Comparison of ENCODE assay signal across 7 cellular contexts in genomic region chr7:108497082-108497725, GRCh38. TPM values are rescaled to one million over a fixed set of nuclear protein-coding genes. Genes with fewer than 3 reads are reported as not detected.
A peak's percentile ranks its signal among the peaks of the same experiment; 100 is the strongest.
DNase-seq lines count a peak whose midpoint lies in the region; ATAC-seq and TF ChIP-seq lines count a peak whose summit lies in the region.

No MANE protein-coding gene starts in this region.

- intact Hi-C loops in HCT116 (cut with micrococcal nuclease) (loop anchor here (1.0 kb wide), 1 partner anchor 316 kb away; no protein-coding TSS in a partner anchor), mammary epithelial cell (cut with micrococcal nuclease) (loop anchor here (1.0 kb wide), 2 partner anchors 316 to 383 kb away; no protein-coding TSS in a partner anchor), left colon (cut with DNase I, micrococcal nuclease) (loop anchor here in 1 of 2 donors (5.0 kb wide), 1 partner anchor 315 kb away; no protein-coding TSS in a partner anchor)

- dilution Hi-C loops in mammary epithelial cell (cut with HindIII; ENCODE audit: low sequenced_read_pairs), result no loop called here

- peak; percentile 20 for DNase-seq in GM06990 (ENCODE audit: extremely low read depth, insufficient read length)
- DNase-seq in HCT116 (ENCODE audit: low read depth, low spot score), result peak; percentile 40
- DNase-seq in NCI-H1092 treated with DMSO at 0.1 percent for 48 hours (lab: John Stamatoyannopoulos, UW), result peak; percentile 55
- peak; percentile 42 for DNase-seq in mammary epithelial cell
- DNase-seq in left colon, result peak in 1 of 2 donors; percentile 36
- peak; percentile 25 for DNase-seq in stimulated activated CD8-positive, alpha-beta memory T cell treated with anti-CD3 and anti-CD28 coated beads, Interleukin-15, amount 100 ng/mL, for 1 hour (ENCODE audit: low read depth)

- no peaks in the 10 kb centered on the region for H3K9me3 ChIP-seq in HCT116 (ENCODE audit: control insufficient read depth in 1 of 2, insufficient read depth in 1 of 2, low read depth in 1 of 2, low read length in 2 of 2)
- H3K9me3 ChIP-seq in mammary epithelial cell (replicated peaks; ENCODE audit: insufficient read depth, low read length), result no peaks in the 10 kb centered on the region

- H3K79me2 ChIP-seq in HCT116 (ENCODE audit: insufficient read depth, low read length), result no peaks in the 10 kb centered on the region
- H3K79me2 ChIP-seq in mammary epithelial cell (ENCODE audit: insufficient read depth, low read length), result no peaks in the 10 kb centered on the region

- in situ Hi-C loops in mammary epithelial cell (cut with MboI; ENCODE audit: low sequenced_read_pairs in 2 of 2), result no loop called here

- H2AFZ ChIP-seq in HCT116 (ENCODE audit: low read depth, low read length, poor library complexity, severe bottlenecking) (no peak overlapping the region), mammary epithelial cell (ENCODE audit: low read depth, low read length) (no peak overlapping the region)

- H4K20me1 ChIP-seq in HCT116 (ENCODE audit: insufficient read depth) (no peaks in the 10 kb centered on the region; the same call in 1 of the 2 replicates), mammary epithelial cell (ENCODE audit: insufficient read depth, low read length) (no peaks in the 10 kb centered on the region)

- H3K36me3 ChIP-seq in GM06990 (ENCODE audit: control insufficient read depth, insufficient read depth, low read length) (no peaks in the 10 kb centered on the region; the same call in 1 of the 2 replicates), HCT116 (ENCODE audit: control insufficient read depth in 1 of 2, insufficient read depth in 2 of 2, low read length in 2 of 2) (no peaks in the 10 kb centered on the region), mammary epithelial cell (ENCODE audit: insufficient read depth, low read length) (no peaks in the 10 kb centered on the region)

- no peaks in the 10 kb centered on the region for H3K9me2 ChIP-seq in HCT116 (ENCODE audit: insufficient read depth)

- BruUV-seq in HCT116 (replicated peaks; lab: Mats Ljungman, UMichigan) (no TSS peak), mammary epithelial cell (replicated peaks; lab: Mats Ljungman, UMichigan) (no TSS peak)

- no peak overlapping the region for H3K4me3 ChIP-seq in GM06990 (replicated peaks; ENCODE audit: low read depth, low read length)
- no peak overlapping the region for H3K4me3 ChIP-seq in HCT116 (replicated peaks in 1 of 2; ENCODE audit: low read depth in 1 of 2, low read length in 2 of 2)
- H3K4me3 ChIP-seq in mammary epithelial cell (replicated peaks in 1 of 3; ENCODE audit: insufficient read depth in 1 of 3, low read depth in 2 of 3, low read length in 3 of 3), result no peak overlapping the region

- TF ChIP-seq POLR2A in HCT116 (IDR thresholded peaks at IDR 0.05; ENCODE audit: borderline replicate concordance, extremely low read depth, insufficient read depth, insufficient read length), result no peak

- no peaks in the 10 kb centered on the region for H3K4me1 ChIP-seq in HCT116 (ENCODE audit: control insufficient read depth in 1 of 2, insufficient read depth in 2 of 2, low read length in 2 of 2)
- H3K4me1 ChIP-seq in mammary epithelial cell (ENCODE audit: insufficient read depth, low read length), result no peaks in the 10 kb centered on the region

- no peaks in the 10 kb centered on the region for H3K27me3 ChIP-seq in GM06990 (replicated peaks; ENCODE audit: control insufficient read depth, insufficient read depth, low read length)
- H3K27me3 ChIP-seq in HCT116 (ENCODE audit: insufficient read depth, low read length), result no peaks in the 10 kb centered on the region
- no peaks in the 10 kb centered on the region for H3K27me3 ChIP-seq in mammary epithelial cell (ENCODE audit: insufficient read depth, low read length)

- POLR2A ChIA-PET in HCT116 (lab: Charles Lee), result no interaction called here

- TF ChIP-seq RAD21 in HCT116 (IDR thresholded peaks at IDR 0.05; ENCODE audit: low read depth), result peak; percentile 76

- 96% methylated on average over 3 of the region's 3 CpGs for WGBS in mammary epithelial cell (ENCODE audit: low coverage, missing lambda C conversion rate)

- TF ChIP-seq CTCF in GM06990 (IDR thresholded peaks at IDR 0.05; ENCODE audit: insufficient read depth, low read length, poor library complexity, severe bottlenecking) (peak; percentile 79), HCT116 (IDR thresholded peaks at IDR 0.05 in 2 of 3, conservative IDR thresholded peaks at IDR 0.05 in 1 of 3; ENCODE audit: borderline replicate concordance in 1 of 3, insufficient read depth in 1 of 3, low read depth in 2 of 3, low read length in 2 of 3) (peak; percentile 55 to 88 (median 66); a peak in 5 of 6 replicates), mammary epithelial cell (conservative IDR thresholded peaks at IDR 0.05 in 1 of 2, IDR thresholded peaks at IDR 0.05 in 1 of 2; ENCODE audit: extremely low read depth in 1 of 2, insufficient read depth in 1 of 2, low read depth in 1 of 2, low read length in 2 of 2) (peak; percentile 80 to 93)

- H3K4me2 ChIP-seq in HCT116 (ENCODE audit: low read length) (no peak overlapping the region), mammary epithelial cell (ENCODE audit: insufficient read depth, low read depth, low read length) (no peak overlapping the region)

- CTCF ChIA-PET in HCT116 (lab: Charles Lee), result interaction anchor here (0.6 to 1.9 kb wide), 19 partner anchors 10 to 499 kb away, joined by 3 to 14 read pairs (median 4); partner anchors contain the start of gene PNPLA8
- CTCF ChIA-PET in mammary epithelial cell (lab: Charles Lee; ENCODE audit: low non-redundant PET), result interaction anchor here (0.9 to 1.2 kb wide), 2 partner anchors 28 to 261 kb away, joined by 5 read pairs; partner anchors contain the start of gene PNPLA8

- H3K9ac ChIP-seq in HCT116 (ENCODE audit: low read length), result no peak overlapping the region
- no peak overlapping the region for H3K9ac ChIP-seq in mammary epithelial cell (ENCODE audit: insufficient read depth, low read length)

- RAD21 ChIA-PET in HCT116 (lab: Charles Lee; ENCODE audit: low non-redundant PET in 1 of 2, low total read pairs in 2 of 2, uncharacterized antibody in 2 of 2, unreplicated experiment in 2 of 2), result no interaction called here

- peak; percentile 63 for ATAC-seq in HCT116
- ATAC-seq in SK-N-SH treated with all-trans-retinoic acid at 6 μM for 48 hours, result peak; percentile 78
- ATAC-seq in left colon, result peak; percentile 48

- no peak overlapping the region for H3K27ac ChIP-seq in HCT116 (ENCODE audit: low read depth, low read length)
- H3K27ac ChIP-seq in mammary epithelial cell (ENCODE audit: insufficient read depth, low read depth, low read length), result no peak overlapping the region

TF ChIP-seq in HCT116, 20 proteins besides CTCF, POLR2A, EP300 and RAD21:
- TF ChIP-seq SRF (IDR thresholded peaks at IDR 0.05; ENCODE audit: low read depth) (0 out of 2 replicates have a peak, but pooled peaks have one; percentile 31), MAX (IDR thresholded peaks at IDR 0.05) (no peak)

TF ChIP-seq in SK-N-SH treated with all-trans-retinoic acid at 6 μM for 48 hours, 23 proteins besides CTCF, POLR2A, EP300 and RAD21 (continues in another document):
- no peak for TF ChIP-seq PPARA (CRISPR knock-in tag; IDR thresholded peaks at IDR 0.05; ENCODE audit: borderline replicate concordance)
- TF ChIP-seq OSR1 (CRISPR knock-in tag; IDR thresholded peaks at IDR 0.05), result no peak
- TF ChIP-seq ISL1 (CRISPR knock-in tag; IDR thresholded peaks at IDR 0.05), result no peak
- TF ChIP-seq CSRNP3 (CRISPR knock-in tag; IDR thresholded peaks at IDR 0.05), result no peak
- TF ChIP-seq ARNTL (CRISPR knock-in tag; IDR thresholded peaks at IDR 0.05; ENCODE audit: borderline replicate concordance, low read depth), result no peak
- no peak for TF ChIP-seq ZNF70 (CRISPR knock-in tag; IDR thresholded peaks at IDR 0.05)
- no peak for TF ChIP-seq ESRRG (CRISPR knock-in tag; IDR thresholded peaks at IDR 0.05)
- TF ChIP-seq BACH2 (CRISPR knock-in tag; IDR thresholded peaks at IDR 0.05; ENCODE audit: borderline replicate concordance), result no peak
- TF ChIP-seq ZNF565 (CRISPR knock-in tag; conservative IDR thresholded peaks at IDR 0.05; ENCODE audit: low read depth), result no peak
- TF ChIP-seq POU6F1 (CRISPR knock-in tag; IDR thresholded peaks at IDR 0.05; ENCODE audit: borderline replicate concordance, low read depth), result no peak
- TF ChIP-seq ZFP30 (CRISPR knock-in tag; IDR thresholded peaks at IDR 0.05), result no peak

RNA-seq across cellular contexts. Expression of gene PNPLA8, which starts 28.7 kb away (rescaled TPM):
- total RNA-seq in HCT116 (2021; ENCODE audit: unreplicated experiment) (12.9 TPM), mammary epithelial cell (10 to 100 TPM; 24.5 to 26.0 TPM), left colon (10 to 100 TPM; 20.0 to 23.2 TPM)
- 7.8 and 8.3 TPM in 2 replicates for polyA plus RNA-seq in HCT116 (2012)
- 10.3 TPM for polyA plus RNA-seq in mammary epithelial cell
- polyA minus RNA-seq in mammary epithelial cell, result 12.3 TPM

RNA-seq across cellular contexts. Expression of gene NRCAM, which starts 41.0 kb away (rescaled TPM):
- total RNA-seq in HCT116 (2021; ENCODE audit: unreplicated experiment) (0.15 TPM), mammary epithelial cell (10 to 100 TPM; 42.5 to 77.8 TPM), left colon (1 to 10 TPM in 1 of 2 donors, under 1 TPM in 1; 0.92 to 1.1 TPM)
- 0.03 and 0.04 TPM in 2 replicates for polyA plus RNA-seq in HCT116 (2012)
- polyA plus RNA-seq in mammary epithelial cell, result 16.4 TPM
- polyA minus RNA-seq in mammary epithelial cell, result 28.0 TPM

Comparison
In these comparisons a context has a peak if more than half of its experiments do, and no peak if none do; other contexts are left out.
1. RNA of gene NRCAM, which starts 41.0 kb away (total RNA-seq): 42.5 to 77.8 TPM in mammary epithelial cell; 0.92 to 1.1 TPM in left colon and 0.15 TPM in HCT116 (single experiment); every median in the first group is over 10 times any median in the second.
2. Peak in every context shown above with its lines, with median percentiles within 50 percentile points of each other: CTCF ChIP-seq and ATAC-seq.